ENCODE assay signal across 8 cellular contexts in genomic region chr2:130390460-130391057, GRCh38. TPM values are rescaled to one million over a fixed set of nuclear protein-coding genes. Genes with fewer than 3 reads are reported as not detected.
DNase-seq lines count a peak whose midpoint lies in the region; ATAC-seq lines count a peak whose summit lies in the region.

No MANE protein-coding gene starts in this region.

- H3K9me3 Mint-ChIP-seq in activated T-cell treated with anti-CD3 and anti-CD28 coated beads, Interleukin-2, amount 50 U/mL, for 4 hours: no peaks in the 10 kb centered on the region
- no peaks in the 10 kb centered on the region for H3K9me3 Mint-ChIP-seq in activated naive CD8-positive, alpha-beta T cell treated with anti-CD3 and anti-CD28 coated beads, Interleukin-2, amount 50 U/mL, for 24 hours
- H3K9me3 Mint-ChIP-seq in immature natural killer cell: peaks cover 0 to 2% (median 0%) of the 10 kb centered on the region in 6 donors
- H3K9me3 Mint-ChIP-seq in stimulated activated effector memory CD8-positive, alpha-beta T cell treated with anti-CD3 and anti-CD28 coated beads, Interleukin-12 subunit alpha, Interleukin-12 subunit beta, amount 100 ng/mL, for 72 hours: no peaks in the 10 kb centered on the region

- peaks cover 7% of the 10 kb centered on the region for H3K27me3 Mint-ChIP-seq in activated T-cell treated with anti-CD3 and anti-CD28 coated beads, Interleukin-2, amount 50 U/mL, for 4 hours (ENCODE audit: low read depth)
- peaks cover 14% of the 10 kb centered on the region for H3K27me3 Mint-ChIP-seq in activated naive CD8-positive, alpha-beta T cell treated with anti-CD3 and anti-CD28 coated beads, Interleukin-2, amount 50 U/mL, for 24 hours
- no peaks in the 10 kb centered on the region for H3K27me3 Mint-ChIP-seq in immature natural killer cell (ENCODE audit: low read depth in 3 of 3)

- H3K4me1 Mint-ChIP-seq in activated T-cell treated with anti-CD3 and anti-CD28 coated beads, Interleukin-2, amount 50 U/mL, for 4 hours (ENCODE audit: low read depth): peaks cover 6% of the 10 kb centered on the region
- peaks cover 13% of the 10 kb centered on the region for H3K4me1 Mint-ChIP-seq in activated naive CD8-positive, alpha-beta T cell treated with anti-CD3 and anti-CD28 coated beads, Interleukin-2, amount 50 U/mL, for 24 hours
- peaks cover 23 to 44% of the 10 kb centered on the region in 2 donors for H3K4me1 Mint-ChIP-seq in immature natural killer cell
- peaks cover 22% of the 10 kb centered on the region for H3K4me1 Mint-ChIP-seq in stimulated activated effector memory CD8-positive, alpha-beta T cell treated with anti-CD3 and anti-CD28 coated beads, Interleukin-12 subunit alpha, Interleukin-12 subunit beta, amount 100 ng/mL, for 72 hours

- no peaks in the 10 kb centered on the region for H3K36me3 Mint-ChIP-seq in activated T-cell treated with anti-CD3 and anti-CD28 coated beads, Interleukin-2, amount 50 U/mL, for 4 hours (ENCODE audit: insufficient read depth)
- no peaks in the 10 kb centered on the region for H3K36me3 Mint-ChIP-seq in activated naive CD8-positive, alpha-beta T cell treated with anti-CD3 and anti-CD28 coated beads, Interleukin-2, amount 50 U/mL, for 24 hours (ENCODE audit: low read depth)
- H3K36me3 Mint-ChIP-seq in immature natural killer cell: peaks cover 4 to 10% (median 6%) of the 10 kb centered on the region in 3 donors
- H3K36me3 Mint-ChIP-seq in stimulated activated effector memory CD8-positive, alpha-beta T cell treated with anti-CD3 and anti-CD28 coated beads, Interleukin-12 subunit alpha, Interleukin-12 subunit beta, amount 100 ng/mL, for 72 hours: peaks cover 6% of the 10 kb centered on the region

- peak overlapping the region; percentile 82 for H3K4me3 Mint-ChIP-seq in activated T-cell treated with anti-CD3 and anti-CD28 coated beads, Interleukin-2, amount 50 U/mL, for 4 hours
- H3K4me3 Mint-ChIP-seq in activated naive CD8-positive, alpha-beta T cell treated with anti-CD3 and anti-CD28 coated beads, Interleukin-2, amount 50 U/mL, for 24 hours: peak overlapping the region; percentile 77
- H3K4me3 Mint-ChIP-seq in immature natural killer cell: peak overlapping the region; percentile 79 to 98 (median 93)
- peak overlapping the region; percentile 79 for H3K4me3 Mint-ChIP-seq in stimulated activated effector memory CD8-positive, alpha-beta T cell treated with anti-CD3 and anti-CD28 coated beads, Interleukin-12 subunit alpha, Interleukin-12 subunit beta, amount 100 ng/mL, for 72 hours

- ATAC-seq in activated T-cell treated with anti-CD3 and anti-CD28 coated beads, Interleukin-2, amount 50 U/mL, for 4 hours: no peak
- peak; percentile 14 for ATAC-seq in HG03432 (IDR thresholded peaks at IDR 0.05; ENCODE audit: unreplicated experiment)
- peak; percentile 10 for ATAC-seq in activated naive CD8-positive, alpha-beta T cell treated with anti-CD3 and anti-CD28 coated beads, Interleukin-2, amount 50 U/mL, for 24 hours
- peak; percentile 6 for ATAC-seq in stimulated activated effector memory CD8-positive, alpha-beta T cell treated with anti-CD3 and anti-CD28 coated beads, Interleukin-12 subunit alpha, Interleukin-12 subunit beta, amount 100 ng/mL, for 72 hours

- no peak for DNase-seq in activated T-cell treated with anti-CD3 and anti-CD28 coated beads, Interleukin-2, amount 50 U/mL, for 4 hours
- no peak for DNase-seq in activated T-cell treated with anti-CD3 and anti-CD28 coated beads, Interleukin-2, amount 50 U/mL, for 48 hours
- DNase-seq in activated naive CD8-positive, alpha-beta T cell treated with anti-CD3 and anti-CD28 coated beads, Interleukin-2, amount 50 U/mL, for 24 hours: no peak
- DNase-seq in immature natural killer cell: no peak
- peak in 1 of 2 donors; percentile 45 for DNase-seq in stimulated activated effector memory CD8-positive, alpha-beta T cell treated with anti-CD3 and anti-CD28 coated beads, Interleukin-12 subunit alpha, Interleukin-12 subunit beta, amount 100 ng/mL, for 72 hours (ENCODE audit: low spot score in 2 of 2)
- no peak for DNase-seq in activated CD8-positive, alpha-beta memory T cell treated with anti-CD3 and anti-CD28 coated beads, Interleukin-2, amount 50 U/mL, for 48 hours
- no peak for DNase-seq in activated CD4-positive, alpha-beta T cell treated with anti-CD3 and anti-CD28 coated beads for 1 hour

- no peak overlapping the region for H3K27ac Mint-ChIP-seq in activated naive CD8-positive, alpha-beta T cell treated with anti-CD3 and anti-CD28 coated beads, Interleukin-2, amount 50 U/mL, for 24 hours
- H3K27ac Mint-ChIP-seq in immature natural killer cell: peak overlapping the region; percentile 79 to 98 (median 88)
- no peak overlapping the region for H3K27ac Mint-ChIP-seq in stimulated activated effector memory CD8-positive, alpha-beta T cell treated with anti-CD3 and anti-CD28 coated beads, Interleukin-12 subunit alpha, Interleukin-12 subunit beta, amount 100 ng/mL, for 72 hours

RNA-seq across cellular contexts. Expression of gene PTPN18, which starts 34.7 kb away (rescaled TPM):
- 10 to 100 TPM; 26.6 to 30.4 (median 30.0) TPM for total RNA-seq in activated T-cell treated with anti-CD3 and anti-CD28 coated beads, Interleukin-2, amount 50 U/mL, for 4 hours
- 100 to 1,000 TPM in 1 of 3 donors, 10 to 100 TPM in 2; 89.4 to 190 (median 91.1) TPM for polyA plus RNA-seq in immature natural killer cell

RNA-seq across cellular contexts. Expression of gene IMP4, which starts 47.9 kb away (rescaled TPM):
- 100 to 1,000 TPM; 316 to 326 (median 319) TPM for total RNA-seq in activated T-cell treated with anti-CD3 and anti-CD28 coated beads, Interleukin-2, amount 50 U/mL, for 4 hours
- polyA plus RNA-seq in immature natural killer cell: 100 to 1,000 TPM in 1 of 3 donors, 10 to 100 TPM in 2; 45.3 to 103 (median 84.7) TPM

Comparison
In these comparisons a context has a peak if more than half of its experiments do, and no peak if none do; other contexts are left out.
1. ATAC-seq: peak in HG03432 (single experiment), activated naive CD8-positive, alpha-beta T cell treated with anti-CD3 and anti-CD28 coated beads, Interleukin-2, amount 50 U/mL, for 24 hours (single experiment) and stimulated activated effector memory CD8-positive, alpha-beta T cell treated with anti-CD3 and anti-CD28 coated beads, Interleukin-12 subunit alpha, Interleukin-12 subunit beta, amount 100 ng/mL, for 72 hours (single experiment); none in activated T-cell treated with anti-CD3 and anti-CD28 coated beads, Interleukin-2, amount 50 U/mL, for 4 hours (0 of 2).
2. H3K27ac Mint-ChIP-seq: peak in immature natural killer cell (6 of 6); none in activated naive CD8-positive, alpha-beta T cell treated with anti-CD3 and anti-CD28 coated beads, Interleukin-2, amount 50 U/mL, for 24 hours (single experiment) and stimulated activated effector memory CD8-positive, alpha-beta T cell treated with anti-CD3 and anti-CD28 coated beads, Interleukin-12 subunit alpha, Interleukin-12 subunit beta, amount 100 ng/mL, for 72 hours (single experiment).
3. Peak in every context shown above with its lines, with median percentiles within 50 percentile points of each other: H3K4me3 Mint-ChIP-seq.